19 cellular contexts compared by ENCODE assay signal in genomic region chr22:37985050-37985585, GRCh38. TPM values are rescaled to one million over a fixed set of nuclear protein-coding genes. Genes with fewer than 3 reads are reported as not detected.
"Had no signal": no experiment of that assay in that cellular context is flagged by ENCODE, and none has a peak within 500 bp of the region (broad histone marks: within the 10 kb centered on the region; RNA-seq: fewer than 3 reads in every experiment).

No MANE protein-coding gene starts in this region.

- FAIRE-seq: TTC549 had no signal

- H3K27me3 Mint-ChIP-seq: natural killer cell treated with Interleukin-12 subunit alpha and Interleukin-12 subunit beta and Interleukin-15 and Interleukin-18, amount 100 ng/mL, for 72 hours had no signal

- H3K4me3 ChIP-seq: heart right ventricle, prostate gland, skin epidermis, transverse colon, vagina had no signal

- H3K27ac Mint-ChIP-seq: natural killer cell treated with Interleukin-12 subunit alpha and Interleukin-12 subunit beta and Interleukin-15 and Interleukin-18, amount 100 ng/mL, for 72 hours; T-helper 2 cell treated with Interferon-gamma antibody and Interleukin-4, amounts not matched to agents 5 μg/mL and 100 μg/mL, for 36 hours had no signal

- H3K36me3 ChIP-seq: brain microvascular endothelial cell, prostate gland, transverse colon, vagina had no signal

- H3K4me3 Mint-ChIP-seq: natural killer cell treated with Interleukin-12 subunit alpha and Interleukin-12 subunit beta and Interleukin-15 and Interleukin-18, amount 100 ng/mL, for 72 hours; T-helper 2 cell treated with Interferon-gamma antibody and Interleukin-4, amounts not matched to agents 5 μg/mL and 100 μg/mL, for 36 hours had no signal

- H3K9me3 ChIP-seq: heart right ventricle, prostate gland, transverse colon, vagina had no signal

- H3K9me3 Mint-ChIP-seq: natural killer cell treated with Interleukin-12 subunit alpha and Interleukin-12 subunit beta and Interleukin-15 and Interleukin-18, amount 100 ng/mL, for 72 hours; T-helper 2 cell treated with Interferon-gamma antibody and Interleukin-4, amounts not matched to agents 5 μg/mL and 100 μg/mL, for 36 hours had no signal

- DNase-seq: activated CD4-positive, alpha-beta T cell treated with anti-CD3 and anti-CD28 coated beads, Interleukin-2, amount 50 U/mL, for 48 hours; activated naive CD4-positive, alpha-beta T cell treated with Interleukin-2 at 50 U/mL for 16 hours; activated T-cell treated with anti-CD3 and anti-CD28 coated beads for 4 hours; brain microvascular endothelial cell; cortex of kidney; effector CD4-positive, alpha-beta T cell; heart right ventricle; stimulated activated CD4-positive, alpha-beta T cell treated with anti-CD3 and anti-CD28 coated beads, Interleukin-15, amount 100 ng/mL, for 24 hours; stimulated activated CD4-positive, alpha-beta T cell treated with anti-CD3 and anti-CD28 coated beads, Interleukin-2, amount 100 ng/mL, for 48 hours; transverse colon had no signal

- H3K27ac ChIP-seq: brain microvascular endothelial cell, heart right ventricle, prostate gland, vagina had no signal

- H3K27me3 ChIP-seq: heart right ventricle, transverse colon, vagina had no signal

- H3K4me1 ChIP-seq: prostate gland, vagina had no signal

- ATAC-seq: esophagus mucosa; heart right ventricle; natural killer cell treated with Interleukin-12 subunit alpha and Interleukin-12 subunit beta and Interleukin-15 and Interleukin-18, amount 100 ng/mL, for 72 hours had no signal

RNA-seq across cellular contexts. Expression of gene SOX10, which starts 0.8 kb away (rescaled TPM):
- total RNA-seq: kidney epithelial cell; natural killer cell treated with Interleukin-12 subunit alpha and Interleukin-12 subunit beta and Interleukin-15 and Interleukin-18, amount 100 ng/mL, for 72 hours had no signal

RNA-seq across cellular contexts. Expression of gene C22orf23, which starts 31.7 kb away (rescaled TPM):
- total RNA-seq: esophagus mucosa, kidney epithelial cell, liver, transverse colon, vagina had no signal
